Comparison of ENCODE assay signal across 19 cellular contexts in the genomic region with DNA sequence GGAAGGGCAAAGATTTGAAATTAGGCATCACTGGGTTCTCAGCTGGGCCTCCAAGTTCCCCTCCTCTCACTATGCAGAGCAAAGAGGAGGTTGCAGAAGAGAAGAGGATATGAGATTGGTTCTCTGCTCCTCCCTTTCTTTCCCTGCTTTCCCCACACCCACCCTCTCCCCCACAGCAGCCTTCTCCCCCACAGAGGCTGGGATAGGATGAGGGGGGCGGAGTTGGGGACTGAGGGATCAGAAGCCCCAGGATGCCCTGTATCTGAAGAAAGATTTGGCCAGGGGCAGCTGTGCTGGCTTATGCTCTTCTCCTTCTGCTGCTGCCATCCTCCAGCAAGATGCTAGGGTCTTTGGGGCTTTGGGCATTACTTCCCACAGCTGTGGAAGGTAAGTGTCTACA. TPM values are rescaled to one million over a fixed set of nuclear protein-coding genes. Genes with fewer than 3 reads are reported as not detected.
"Had no signal": no experiment of that assay in that cellular context is flagged by ENCODE, and none has a peak within 500 bp of the region (broad histone marks: within the 10 kb centered on the region; RNA-seq: fewer than 3 reads in every experiment).

AMHR2 (plus strand) TSS at position 259 of the 400 bp plus-strand sequence; CDS start at position 339, 80 bp downstream.

- H3K36me3 ChIP-seq: gastrocnemius medialis, prostate gland had no signal

- H3K4me3 Mint-ChIP-seq: stimulated activated naive CD8-positive, alpha-beta T cell treated with anti-CD3 and anti-CD28 coated beads, Interleukin-15, Interleukin-2, amounts not matched to agents 100 ng/mL and 50 ng/mL, for 24 hours had no signal

- H3K9me3 Mint-ChIP-seq: stimulated activated naive CD8-positive, alpha-beta T cell treated with anti-CD3 and anti-CD28 coated beads, Interleukin-15, Interleukin-2, amounts not matched to agents 100 ng/mL and 50 ng/mL, for 24 hours had no signal

- H3K4me3 ChIP-seq: gastrocnemius medialis, prostate gland had no signal

- H3K27me3 ChIP-seq: gastrocnemius medialis had no signal

- H3K9me3 ChIP-seq: gastrocnemius medialis, prostate gland had no signal

- FAIRE-seq: astrocyte, colon, keratinocyte, TTC549 had no signal

- H3K27me3 Mint-ChIP-seq: stimulated activated naive CD8-positive, alpha-beta T cell treated with anti-CD3 and anti-CD28 coated beads, Interleukin-15, Interleukin-2, amounts not matched to agents 100 ng/mL and 50 ng/mL, for 24 hours had no signal

- DNase-seq: activated T-cell treated with anti-CD3 and anti-CD28 coated beads, Interleukin-2, amount 50 U/mL, for 48 hours; effector CD4-positive, alpha-beta T cell; gastrocnemius medialis; left ventricle myocardium superior; mesenchymal stem cell; stimulated activated CD4-positive, alpha-beta T cell treated with anti-CD3 and anti-CD28 coated beads, Interleukin-2, amount 100 ng/mL, for 24 hours; T-helper 2 cell had no signal

- H3K27ac Mint-ChIP-seq: stimulated activated naive CD8-positive, alpha-beta T cell treated with anti-CD3 and anti-CD28 coated beads, Interleukin-15, Interleukin-2, amounts not matched to agents 100 ng/mL and 50 ng/mL, for 24 hours had no signal

- H3K27ac ChIP-seq: epithelial cell of prostate, gastrocnemius medialis, prostate gland had no signal

- H3K4me1 ChIP-seq: prostate gland had no signal

- ATAC-seq: activated CD4-positive, CD25-positive, alpha-beta regulatory T cell treated with anti-CD3 and anti-CD28 coated beads, Interleukin-2, amount 50 U/mL, for 24 hours; gastrocnemius medialis; left ventricle myocardium superior; sciatic nerve had no signal

RNA-seq across cellular contexts. Expression of gene AMHR2, which starts in this region (rescaled TPM):
- total RNA-seq: astrocyte, left ventricle myocardium superior, myocyte, sciatic nerve, temporal lobe, ureter had no signal
